Comparison of ENCODE assay signal across 27 cellular contexts in genomic region chr18:48858676-48859075, GRCh38.
A peak's percentile ranks its signal among the peaks of the same experiment; 100 is the strongest.
DNase-seq lines count a peak whose midpoint lies in the region; ATAC-seq and TF ChIP-seq lines count a peak whose summit lies in the region.
"Had no signal": no experiment of that assay in that cellular context is flagged by ENCODE, and none has a peak within 500 bp of the region (broad histone marks: within the 10 kb centered on the region; RNA-seq: fewer than 3 reads in every experiment).

No MANE protein-coding gene starts in this region.

- H3K4me1 ChIP-seq in effector memory CD4-positive, alpha-beta T cell (ENCODE audit: control insufficient read depth, insufficient read depth, low read length, poor library complexity, severe bottlenecking): no peaks in the 10 kb centered on the region
- H3K4me1 ChIP-seq: foreskin keratinocyte, psoas muscle had no signal

- H3K27ac ChIP-seq in dorsolateral prefrontal cortex: peak overlapping the region in 58 of 59 donors; percentile 75 to 98 (median 93)
- no peak overlapping the region for H3K27ac ChIP-seq in effector memory CD4-positive, alpha-beta T cell (ENCODE audit: insufficient read depth, low read length, poor library complexity, severe bottlenecking)
- H3K27ac ChIP-seq: 22Rv1, foreskin keratinocyte, left lung, neutrophil, psoas muscle, skin epidermis, VCaP had no signal

- no peaks in the 10 kb centered on the region for H3K9me3 Mint-ChIP-seq in activated CD8-positive, alpha-beta T cell treated with anti-CD3 and anti-CD28 coated beads, Interleukin-2, amount 10 ng/mL, durations not matched to agents 7 days and 5 days (ENCODE audit: insufficient read depth)
- H3K9me3 Mint-ChIP-seq in activated CD8-positive, alpha-beta T cell treated with anti-CD3 and anti-CD28 coated beads for 36 hours: no peaks in the 10 kb centered on the region
- H3K9me3 Mint-ChIP-seq in neural crest cell (no peaks in the 10 kb centered on the region), type B pancreatic cell (no peaks in the 10 kb centered on the region)
- H3K9me3 Mint-ChIP-seq: activated CD4-positive, alpha-beta T cell treated with anti-CD3 and anti-CD28 coated beads, Interleukin-2, amount 10 ng/mL, durations not matched to agents 7 days and 5 days; activated naive CD4-positive, alpha-beta T cell treated with anti-CD3 and anti-CD28 coated beads, Interleukin-2, amount 50 U/mL, for 24 hours; activated T-helper 1 cell treated with anti-CD3 and anti-CD28 coated beads, Interleukin-12 subunit alpha, Interleukin-12 subunit beta, Interleukin-2, Interleukin-4 antibody, amounts not matched to agents 30 ng/mL and 10 ng/mL and 1 ng/mL, durations not matched to agents 14 hours and 24 hours and 36 hours; CD8-positive, alpha-beta T cell had no signal

- H3K27me3 Mint-ChIP-seq in activated CD8-positive, alpha-beta T cell treated with anti-CD3 and anti-CD28 coated beads, Interleukin-2, amount 10 ng/mL, durations not matched to agents 7 days and 5 days (ENCODE audit: low read depth): no peaks in the 10 kb centered on the region
- H3K27me3 Mint-ChIP-seq in activated CD8-positive, alpha-beta T cell treated with anti-CD3 and anti-CD28 coated beads for 36 hours: no peaks in the 10 kb centered on the region
- no peaks in the 10 kb centered on the region for H3K27me3 Mint-ChIP-seq in neural crest cell (ENCODE audit: low read depth)
- no peaks in the 10 kb centered on the region for H3K27me3 Mint-ChIP-seq in type B pancreatic cell
- H3K27me3 Mint-ChIP-seq: activated CD4-positive, alpha-beta T cell treated with anti-CD3 and anti-CD28 coated beads, Interleukin-2, amount 10 ng/mL, durations not matched to agents 7 days and 5 days; activated naive CD4-positive, alpha-beta T cell treated with anti-CD3 and anti-CD28 coated beads, Interleukin-2, amount 50 U/mL, for 24 hours; stimulated activated memory B cell treated with anti-CD40 and anti-IgM and Interleukin-4, amounts not matched to agents 10 μg/mL and 1 μg/mL and 100 μg/mL, for 72 hours had no signal

- peak overlapping the region; percentile 3 for H3K27ac Mint-ChIP-seq in activated CD8-positive, alpha-beta T cell treated with anti-CD3 and anti-CD28 coated beads, Interleukin-2, amount 10 ng/mL, durations not matched to agents 7 days and 5 days
- no peak overlapping the region for H3K27ac Mint-ChIP-seq in activated CD8-positive, alpha-beta T cell treated with anti-CD3 and anti-CD28 coated beads for 36 hours
- H3K27ac Mint-ChIP-seq in neural crest cell (ENCODE audit: unreplicated experiment) (peak overlapping the region; percentile 100), type B pancreatic cell (peak overlapping the region; percentile 34)
- H3K27ac Mint-ChIP-seq: activated naive CD4-positive, alpha-beta T cell treated with anti-CD3 and anti-CD28 coated beads, Interleukin-2, amount 50 U/mL, for 24 hours; CD8-positive, alpha-beta T cell; stimulated activated memory B cell treated with anti-CD40 and anti-IgM and Interleukin-4, amounts not matched to agents 10 μg/mL and 1 μg/mL and 100 μg/mL, for 72 hours had no signal

- H3K36me3 ChIP-seq in effector memory CD4-positive, alpha-beta T cell (ENCODE audit: control insufficient read depth, insufficient read depth, low read length): no peaks in the 10 kb centered on the region
- H3K36me3 ChIP-seq: left lung, neutrophil had no signal

- H3K9me3 ChIP-seq in effector memory CD4-positive, alpha-beta T cell (ENCODE audit: control insufficient read depth, low read length): no peaks in the 10 kb centered on the region
- H3K9me3 ChIP-seq: left lung, neutrophil, psoas muscle had no signal

- H3K27me3 ChIP-seq in dorsolateral prefrontal cortex: no peaks in the 10 kb centered on the region
- H3K27me3 ChIP-seq in effector memory CD4-positive, alpha-beta T cell (replicated peaks; ENCODE audit: control insufficient read depth, insufficient read depth, low read length, poor library complexity, severe bottlenecking): no peaks in the 10 kb centered on the region
- H3K27me3 ChIP-seq: foreskin keratinocyte, left lung, neutrophil had no signal

- POLR2A ChIA-PET in activated CD8-positive, alpha-beta T cell treated with anti-CD3 and anti-CD28 coated beads, Interleukin-2, amount 10 ng/mL, durations not matched to agents 7 days and 5 days (lab: Charles Lee): interaction anchor here (0.8 to 0.9 kb wide), 2 partner anchors 66 to 93 kb away, joined by 3 read pairs; no protein-coding TSS in a partner anchor
- POLR2A ChIA-PET in activated CD8-positive, alpha-beta T cell treated with anti-CD3 and anti-CD28 coated beads for 36 hours (lab: Charles Lee): interaction anchor here (1.3 kb wide), 1 partner anchor 16 kb away, joined by 6 read pairs; no protein-coding TSS in a partner anchor

- TF ChIP-seq CTCF in activated CD8-positive, alpha-beta T cell treated with anti-CD3 and anti-CD28 coated beads for 36 hours (IDR thresholded peaks at IDR 0.05): no peak
- TF ChIP-seq CTCF in dorsolateral prefrontal cortex (IDR thresholded peaks at IDR 0.05 in 54 of 56, conservative IDR thresholded peaks at IDR 0.05 in 2 of 56; ENCODE audit: low read depth in 1 of 56, partially characterized antibody in 56 of 56) (no peak), neural crest cell (conservative IDR thresholded peaks at IDR 0.05) (no peak), type B pancreatic cell (conservative IDR thresholded peaks at IDR 0.05) (no peak)

- H3K4me3 Mint-ChIP-seq in activated CD8-positive, alpha-beta T cell treated with anti-CD3 and anti-CD28 coated beads, Interleukin-2, amount 10 ng/mL, durations not matched to agents 7 days and 5 days: no peak overlapping the region
- no peak overlapping the region for H3K4me3 Mint-ChIP-seq in activated CD8-positive, alpha-beta T cell treated with anti-CD3 and anti-CD28 coated beads for 36 hours
- H3K4me3 Mint-ChIP-seq in neural crest cell (peak overlapping the region; percentile 84), type B pancreatic cell (no peak overlapping the region)
- H3K4me3 Mint-ChIP-seq: activated CD4-positive, alpha-beta T cell treated with anti-CD3 and anti-CD28 coated beads, Interleukin-2, amount 10 ng/mL, durations not matched to agents 7 days and 5 days; activated naive CD4-positive, alpha-beta T cell treated with anti-CD3 and anti-CD28 coated beads, Interleukin-2, amount 50 U/mL, for 24 hours; activated T-helper 1 cell treated with anti-CD3 and anti-CD28 coated beads, Interleukin-12 subunit alpha, Interleukin-12 subunit beta, Interleukin-2, Interleukin-4 antibody, amounts not matched to agents 30 ng/mL and 10 ng/mL and 1 ng/mL, durations not matched to agents 14 hours and 24 hours and 36 hours; CD8-positive, alpha-beta T cell; stimulated activated memory B cell treated with anti-CD40 and anti-IgM and Interleukin-4, amounts not matched to agents 10 μg/mL and 1 μg/mL and 100 μg/mL, for 72 hours had no signal

- no peaks in the 10 kb centered on the region for H3K36me3 Mint-ChIP-seq in activated CD8-positive, alpha-beta T cell treated with anti-CD3 and anti-CD28 coated beads, Interleukin-2, amount 10 ng/mL, durations not matched to agents 7 days and 5 days (ENCODE audit: low read depth)
- H3K36me3 Mint-ChIP-seq in activated CD8-positive, alpha-beta T cell treated with anti-CD3 and anti-CD28 coated beads for 36 hours (ENCODE audit: low read depth): no peaks in the 10 kb centered on the region
- H3K36me3 Mint-ChIP-seq in neural crest cell (ENCODE audit: low read depth) (peaks cover 2% of the 10 kb centered on the region), type B pancreatic cell (peaks cover 28% of the 10 kb centered on the region)
- H3K36me3 Mint-ChIP-seq: activated naive CD4-positive, alpha-beta T cell treated with anti-CD3 and anti-CD28 coated beads, Interleukin-2, amount 50 U/mL, for 24 hours; CD8-positive, alpha-beta T cell had no signal

- intact Hi-C loops in activated CD8-positive, alpha-beta T cell treated with anti-CD3 and anti-CD28 coated beads for 36 hours (cut with micrococcal nuclease): no loop called here
- intact Hi-C loops in dorsolateral prefrontal cortex (cut with DNase I): loop anchor here (1.0 to 10.0 kb wide), 6 partner anchors 18 to 184 kb away; no protein-coding TSS in a partner anchor

- peaks cover 28% of the 10 kb centered on the region for H3K4me1 Mint-ChIP-seq in activated CD8-positive, alpha-beta T cell treated with anti-CD3 and anti-CD28 coated beads, Interleukin-2, amount 10 ng/mL, durations not matched to agents 7 days and 5 days (ENCODE audit: low read depth)
- peaks cover 14% of the 10 kb centered on the region for H3K4me1 Mint-ChIP-seq in activated CD8-positive, alpha-beta T cell treated with anti-CD3 and anti-CD28 coated beads for 36 hours (ENCODE audit: low read depth)
- peaks cover 70% of the 10 kb centered on the region for H3K4me1 Mint-ChIP-seq in neural crest cell
- peaks cover 55% of the 10 kb centered on the region for H3K4me1 Mint-ChIP-seq in type B pancreatic cell (ENCODE audit: unreplicated experiment)

- DNase-seq in activated CD8-positive, alpha-beta T cell treated with anti-CD3 and anti-CD28 coated beads, Interleukin-2, amount 10 ng/mL, durations not matched to agents 7 days and 5 days: no peak
- DNase-seq in activated CD8-positive, alpha-beta T cell treated with anti-CD3 and anti-CD28 coated beads for 36 hours: no peak
- DNase-seq in dorsolateral prefrontal cortex (no peak), neural crest cell (ENCODE audit: low read depth, low spot score) (no peak), type B pancreatic cell (ENCODE audit: extremely low spot score, unreplicated experiment) (no peak), COLO668 (lab: John Stamatoyannopoulos, UW; ENCODE audit: unreplicated experiment) (no peak)
- no peak for DNase-seq in stimulated activated CD4-positive, alpha-beta T cell treated with anti-CD3 and anti-CD28 coated beads, Interleukin-15, amount 100 ng/mL, for 24 hours
- no peak for DNase-seq in effector memory CD4-positive, alpha-beta T cell
- DNase-seq: activated CD4-positive, alpha-beta T cell treated with anti-CD3 and anti-CD28 coated beads, Interleukin-2, amount 10 ng/mL, durations not matched to agents 7 days and 5 days; CD8-positive, alpha-beta T cell; cerebellar nuclear complex; effector CD4-positive, alpha-beta T cell; erythroblast; foreskin keratinocyte; left lung; MM.1S; NCI-H1417; NCI-H2081 treated with DMSO at 0.1 percent for 48 hours; psoas muscle had no signal

- CTCF ChIA-PET in activated CD8-positive, alpha-beta T cell treated with anti-CD3 and anti-CD28 coated beads, Interleukin-2, amount 10 ng/mL, durations not matched to agents 7 days and 5 days (lab: Charles Lee): no interaction called here
- CTCF ChIA-PET in activated CD8-positive, alpha-beta T cell treated with anti-CD3 and anti-CD28 coated beads for 36 hours (lab: Charles Lee): interaction anchor here (1.1 kb wide), 1 partner anchor 82 kb away, joined by 4 read pairs; no protein-coding TSS in a partner anchor

- ATAC-seq in activated CD8-positive, alpha-beta T cell treated with anti-CD3 and anti-CD28 coated beads, Interleukin-2, amount 10 ng/mL, durations not matched to agents 7 days and 5 days: no peak
- no peak for ATAC-seq in activated CD8-positive, alpha-beta T cell treated with anti-CD3 and anti-CD28 coated beads for 36 hours
- ATAC-seq: CD8-positive, alpha-beta T cell; foreskin keratinocyte; HCT116; left lung; stimulated activated memory B cell treated with anti-CD40 and anti-IgM and Interleukin-4, amounts not matched to agents 10 μg/mL and 1 μg/mL and 100 μg/mL, for 72 hours had no signal

- H3K4me3 ChIP-seq in dorsolateral prefrontal cortex: no peak overlapping the region
- H3K4me3 ChIP-seq in effector memory CD4-positive, alpha-beta T cell (ENCODE audit: insufficient read depth, low read depth, low read length, poor library complexity, severe bottlenecking): no peak overlapping the region
- H3K4me3 ChIP-seq: left lung, psoas muscle, skin epidermis had no signal
